In the genomic region with DNA sequence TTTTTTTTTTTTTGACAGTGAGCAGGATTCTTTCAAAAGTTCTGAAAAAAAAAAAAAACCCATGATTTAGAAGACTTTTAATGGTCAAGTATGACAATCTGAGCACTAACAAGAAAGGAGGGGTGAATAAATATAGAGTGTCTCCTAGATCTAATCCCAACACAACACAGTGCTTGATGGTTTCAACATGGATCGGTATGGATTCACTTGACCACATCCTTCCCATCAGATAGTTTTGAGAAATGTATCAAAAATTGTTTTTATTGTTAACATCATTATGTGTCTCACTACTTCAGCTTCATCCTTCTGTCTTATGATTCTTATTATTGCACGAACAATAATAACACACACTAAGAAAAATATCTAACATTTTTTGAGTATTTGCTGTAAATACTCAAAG, we compare ENCODE assay signal across 1 cellular context.
TF ChIP-seq lines count a peak whose summit lies in the region.

No MANE protein-coding gene starts in this region.

TF ChIP-seq in K562, 482 proteins besides CTCF, POLR2A, EP300 and RAD21 (continued from another document):
- TF ChIP-seq, protein P1, sequence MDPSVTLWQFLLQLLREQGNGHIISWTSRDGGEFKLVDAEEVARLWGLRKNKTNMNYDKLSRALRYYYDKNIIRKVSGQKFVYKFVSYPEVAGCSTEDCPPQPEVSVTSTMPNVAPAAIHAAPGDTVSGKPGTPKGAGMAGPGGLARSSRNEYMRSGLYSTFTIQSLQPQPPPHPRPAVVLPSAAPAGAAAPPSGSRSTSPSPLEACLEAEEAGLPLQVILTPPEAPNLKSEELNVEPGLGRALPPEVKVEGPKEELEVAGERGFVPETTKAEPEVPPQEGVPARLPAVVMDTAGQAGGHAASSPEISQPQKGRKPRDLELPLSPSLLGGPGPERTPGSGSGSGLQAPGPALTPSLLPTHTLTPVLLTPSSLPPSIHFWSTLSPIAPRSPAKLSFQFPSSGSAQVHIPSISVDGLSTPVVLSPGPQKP (CRISPR knock-in tag; IDR thresholded peaks at IDR 0.05): no peak
